ENCODE assay signal across 27 cellular contexts in the genomic region with DNA sequence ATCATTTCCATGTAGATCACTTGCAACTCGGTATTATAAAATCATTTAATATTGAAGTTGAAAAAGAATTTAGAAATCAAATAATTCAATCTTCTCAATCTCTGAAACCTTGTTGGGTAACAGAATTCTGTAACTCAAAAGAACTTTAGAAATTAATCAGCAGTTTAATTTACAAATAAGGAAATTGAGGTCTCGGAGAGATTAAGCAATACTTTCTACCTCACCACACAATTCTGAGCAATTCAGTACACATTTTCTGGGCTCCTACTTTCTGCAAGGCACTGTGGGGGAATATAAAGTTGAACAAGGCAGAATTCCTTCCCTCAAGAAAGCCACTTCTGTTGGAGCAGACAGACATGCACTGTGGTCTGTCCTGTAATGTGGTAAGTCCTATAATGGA. TPM values are rescaled to one million over a fixed set of nuclear protein-coding genes. Genes with fewer than 3 reads are reported as not detected.
DNase-seq lines count a peak whose midpoint lies in the region; ATAC-seq, FAIRE-seq and TF ChIP-seq lines count a peak whose summit lies in the region.
"Had no signal": no experiment of that assay in that cellular context is flagged by ENCODE, and none has a peak within 500 bp of the region (broad histone marks: within the 10 kb centered on the region; RNA-seq: fewer than 3 reads in every experiment).

No MANE protein-coding gene starts in this region.

- peaks cover 3% of the 10 kb centered on the region for H3K9me1 ChIP-seq in IMR-90 (ENCODE audit: insufficient read depth, low read length)

- H3K18ac ChIP-seq in IMR-90 (ENCODE audit: low read depth, low read length): no peak overlapping the region

- no peaks in the 10 kb centered on the region; a peak in 1 of 4 replicates for H3K79me1 ChIP-seq in IMR-90 (ENCODE audit: low read depth in 1 of 2, low read length in 2 of 2)

- no peak overlapping the region for H3K14ac ChIP-seq in IMR-90 (replicated peaks; ENCODE audit: low read depth, low read length)

- no peak overlapping the region for H3K56ac ChIP-seq in IMR-90 (ENCODE audit: extremely low read depth, insufficient read depth, low read length)

- TF ChIP-seq RAD21 in IMR-90 (IDR thresholded peaks at IDR 0.05; ENCODE audit: low read length): no peak

- H3K4me2 ChIP-seq in BLaER1 treated with 17β-estradiol and CSF1 and Interleukin-3, amounts not matched to agents 10 nM and 100 nM: peak overlapping the region in 7 of 11 experiments; percentile 23 to 85 (median 71); a peak in 12 of 22 replicates
- no peak overlapping the region for H3K4me2 ChIP-seq in IMR-90 (ENCODE audit: low read depth, low read length)
- H3K4me2 ChIP-seq: A549, GM23338 had no signal

- H2BK20ac ChIP-seq in IMR-90 (ENCODE audit: low read depth, low read length): no peak overlapping the region

- no peak overlapping the region; a peak in 1 of 22 replicates for H3K9ac ChIP-seq in BLaER1 treated with 17β-estradiol and CSF1 and Interleukin-3, amounts not matched to agents 10 nM and 100 nM
- H3K9ac ChIP-seq in IMR-90 (ENCODE audit: low read depth, low read length): no peak overlapping the region

- H2AK9ac ChIP-seq in IMR-90 (replicated peaks; ENCODE audit: low read depth, low read length, poor library complexity): no peak overlapping the region

- TF ChIP-seq CTCF in IMR-90 (conservative IDR thresholded peaks at IDR 0.05; ENCODE audit: low read depth, low read length): no peak

- peak; percentile 66 for FAIRE-seq in TTC549 (lab: Jason Lieb, UNC)
- FAIRE-seq: A549, GM12878, HTR-8/SVneo had no signal

- H3K36me3 ChIP-seq in BLaER1 treated with 17β-estradiol and CSF1 and Interleukin-3, amounts not matched to agents 10 nM and 100 nM: no peaks in the 10 kb centered on the region
- H3K36me3 ChIP-seq in IMR-90 (ENCODE audit: control insufficient read depth, insufficient read depth, low read length): no peaks in the 10 kb centered on the region
- H3K36me3 ChIP-seq: BE2C, HAP-1 had no signal

- H2BK5ac ChIP-seq in IMR-90 (ENCODE audit: low read depth, low read length, poor library complexity, severe bottlenecking): no peak overlapping the region

- BruUV-seq in IMR-90 (replicated peaks; lab: Mats Ljungman, UMichigan): no TSS peak

- POLR2A ChIA-PET in IMR-90 (lab: Charles Lee; ENCODE audit: unreplicated experiment): no interaction called here

- no peak overlapping the region for H2BK15ac ChIP-seq in IMR-90 (ENCODE audit: low read depth, low read length)

- peak overlapping the region in 3 of 11 experiments; percentile 15 to 56 (median 39); a peak in 2 of 22 replicates for H3K27ac ChIP-seq in BLaER1 treated with 17β-estradiol and CSF1 and Interleukin-3, amounts not matched to agents 10 nM and 100 nM
- no peak overlapping the region for H3K27ac ChIP-seq in IMR-90 (ENCODE audit: insufficient read depth, low read length)
- H3K27ac ChIP-seq: A549, RWPE1 had no signal

- no peak for TF ChIP-seq POLR2A in IMR-90 (IDR thresholded peaks at IDR 0.05; ENCODE audit: low read depth, low read length)

- WGBS in IMR-90 (ENCODE audit: extremely low coverage in 2 of 2, insufficient read length in 1 of 2), 2 experiments: no CpG with 5 or more reads among the region's 2 CpGs

- no peak overlapping the region for H4K5ac ChIP-seq in IMR-90 (ENCODE audit: low read depth, low read length)

- H2AFZ ChIP-seq in IMR-90 (replicated peaks; ENCODE audit: low read length, poor library complexity): no peak overlapping the region
- H2AFZ ChIP-seq: GM23338 had no signal

- H2BK120ac ChIP-seq in IMR-90 (ENCODE audit: low read depth, low read length): no peak overlapping the region

- in situ Hi-C loops in IMR-90 (cut with MboI; ENCODE audit: low sequenced_read_pairs): no loop called here

- H3K4me1 ChIP-seq in BLaER1 treated with 17β-estradiol and CSF1 and Interleukin-3, amounts not matched to agents 10 nM and 100 nM: peaks cover 13 to 48% (median 23%) of the 10 kb centered on the region in 10 experiments
- peaks cover 4% of the 10 kb centered on the region; the same call in 1 of the 2 replicates for H3K4me1 ChIP-seq in IMR-90 (ENCODE audit: control insufficient read depth, insufficient read depth, low read length)
- H3K4me1 ChIP-seq: BE2C had no signal

- no peak overlapping the region; a peak in 1 of 20 replicates for H3K4me3 ChIP-seq in BLaER1 treated with 17β-estradiol and CSF1 and Interleukin-3, amounts not matched to agents 10 nM and 100 nM
- no peak overlapping the region for H3K4me3 ChIP-seq in IMR-90 (ENCODE audit: insufficient read depth, low read depth, low read length)
- H3K4me3 ChIP-seq: A549, GM12878, GM23338, HAP-1 had no signal

- H4K20me1 ChIP-seq in BLaER1 treated with 17β-estradiol and CSF1 and Interleukin-3, amounts not matched to agents 10 nM and 100 nM: no peaks in the 10 kb centered on the region
- H4K20me1 ChIP-seq in IMR-90 (ENCODE audit: insufficient read depth, low read length): no peaks in the 10 kb centered on the region

- no peaks in the 10 kb centered on the region for H3K9me3 ChIP-seq in BLaER1 treated with 17β-estradiol and CSF1 and Interleukin-3, amounts not matched to agents 10 nM and 100 nM (replicated peaks in 1 of 11)
- no peaks in the 10 kb centered on the region for H3K9me3 ChIP-seq in IMR-90 (ENCODE audit: control insufficient read depth, insufficient read depth, low read length)
- H3K9me3 ChIP-seq: A549, BE2C, Caco-2, HAP-1 had no signal

- H3K4ac ChIP-seq in IMR-90 (ENCODE audit: low read depth, low read length): no peak overlapping the region

- intact Hi-C loops in IMR-90 (cut with micrococcal nuclease): no loop called here

- CTCF ChIA-PET in IMR-90 (lab: Yijun Ruan, JAX): interaction anchor here (0.5 to 1.4 kb wide), 3 partner anchors 67 to 174 kb away, joined by 3 read pairs; no protein-coding TSS in a partner anchor

- no peak for DNase-seq in IMR-90
- peak; percentile 72 for DNase-seq in NOMO-1 treated with DMSO at 0.1 percent for 48 hours (lab: John Stamatoyannopoulos, UW; ENCODE audit: unreplicated experiment)
- no peak for DNase-seq in RPMI8226
- DNase-seq: BE2C; Caco-2; CD4-positive, alpha-beta memory T cell; DMS 273 treated with DMSO at 0.1 percent for 48 hours; DND-41; NCI-H1092 treated with DMSO at 0.1 percent for 48 hours; NCI-H1436 treated with DMSO at 0.1 percent for 48 hours; NCI-H1930; NCI-H748 treated with DMSO at 0.1 percent for 48 hours; NK-92 treated with Interleukin-12 subunit alpha and Interleukin-12 subunit beta, amount 100 ng/mL, for 24 hours; PC-3; SHP77 treated with DMSO at 0.1 percent for 48 hours; T-helper 1 cell had no signal

- H4K8ac ChIP-seq in IMR-90 (ENCODE audit: low read depth in 2 of 2, low read length in 2 of 2): no peak overlapping the region

- no peak overlapping the region for H2AK5ac ChIP-seq in IMR-90 (ENCODE audit: low read depth, low read length)

- H4K91ac ChIP-seq in IMR-90 (ENCODE audit: insufficient read depth, low read depth, low read length): no peak overlapping the region

- dilution Hi-C loops in IMR-90 (cut with HindIII; ENCODE audit: low sequenced_read_pairs, unreplicated experiment): no loop called here

- H3K23ac ChIP-seq in IMR-90 (ENCODE audit: low read depth, low read length): no peak overlapping the region

- no peaks in the 10 kb centered on the region for H3K27me3 ChIP-seq in BLaER1 treated with 17β-estradiol and CSF1 and Interleukin-3, amounts not matched to agents 10 nM and 100 nM
- peaks cover 31% of the 10 kb centered on the region for H3K27me3 ChIP-seq in IMR-90 (ENCODE audit: control insufficient read depth, insufficient read depth, low read length)
- H3K27me3 ChIP-seq: BE2C had no signal

- ATAC-seq in IMR-90 (ENCODE audit: low read depth) (no peak), HG03432 (IDR thresholded peaks at IDR 0.05; ENCODE audit: unreplicated experiment) (no peak), GM21447 (IDR thresholded peaks at IDR 0.05; ENCODE audit: unreplicated experiment) (no peak)
- ATAC-seq: A549, GM12878, GM23338, PC-3, SK-N-SH treated with all-trans-retinoic acid at 6 μM for 48 hours had no signal

TF ChIP-seq in IMR-90, 13 proteins besides CTCF, POLR2A, EP300 and RAD21:
- TF ChIP-seq CEBPB (IDR thresholded peaks at IDR 0.05; ENCODE audit: low read depth, low read length) (0 out of 2 replicates have a peak, but pooled peaks have one; percentile 23), CHD1 (IDR thresholded peaks at IDR 0.05; ENCODE audit: low read depth, low read length) (no peak)

RNA-seq across cellular contexts. Expression of a gene that starts 47.7 kb away (rescaled TPM):
- 2.9 and 3.6 TPM in 2 replicates for total RNA-seq in IMR-90 (2012; rRNA removed)
- polyA plus RNA-seq in IMR-90 (2012; rRNA removed): 20.0 and 25.0 TPM in 2 replicates
- 10.9 and 27.6 TPM in 2 replicates for polyA plus RNA-seq in IMR-90 (2012; cell fraction: cytosol; rRNA removed)
- 80.1 and 88.5 TPM in 2 replicates for polyA plus RNA-seq in IMR-90 (2012; cell fraction: nucleus; rRNA removed; ENCODE audit: low replicate concordance)
